ENCODE assay signal across 8 cellular contexts in the genomic region with DNA sequence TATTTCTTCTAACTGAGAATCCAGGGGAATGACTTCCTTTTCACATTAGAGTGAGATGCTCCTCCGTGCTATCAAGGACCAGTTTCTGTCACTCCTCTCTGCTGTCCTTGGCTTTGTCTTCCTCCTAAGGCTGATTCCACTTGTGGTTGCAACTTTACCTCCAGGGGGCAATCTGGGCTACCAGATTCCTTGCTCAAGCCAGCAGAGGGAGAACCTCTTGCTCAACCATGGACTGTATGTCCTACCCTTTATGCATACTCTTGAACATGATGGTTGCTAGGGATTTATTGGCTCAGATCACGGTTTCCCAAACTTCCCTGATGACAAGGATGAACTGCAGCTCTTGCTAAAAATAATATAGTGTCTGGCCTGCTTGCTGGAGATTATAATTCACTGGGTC. TPM values are rescaled to one million over a fixed set of nuclear protein-coding genes. Genes with fewer than 3 reads are reported as not detected.
DNase-seq lines count a peak whose midpoint lies in the region; ATAC-seq and TF ChIP-seq lines count a peak whose summit lies in the region.

No MANE protein-coding gene starts in this region.

- CTCF ChIA-PET in AG04450 (lab: Charles Lee) = interaction anchor here (0.6 to 1.4 kb wide), 6 partner anchors 9 to 1147 kb away, joined by 3 to 8 read pairs (median 4); no protein-coding TSS in a partner anchor
- CTCF ChIA-PET in CD8-positive, alpha-beta T cell (lab: Charles Lee) = interaction anchor here (0.6 kb wide), 1 partner anchor 101 kb away, joined by 3 read pairs; no protein-coding TSS in a partner anchor

- H3K36me3 Mint-ChIP-seq in chondrocyte (ENCODE audit: low read depth) = peaks cover 11% of the 10 kb centered on the region
- H3K36me3 Mint-ChIP-seq in CD8-positive, alpha-beta T cell = peaks cover 61% of the 10 kb centered on the region

- H3K9me3 ChIP-seq in AG04450 (ENCODE audit: control insufficient read depth, insufficient read depth, low read length) (no peaks in the 10 kb centered on the region), mucosa of descending colon (no peaks in the 10 kb centered on the region)
- H3K9me3 ChIP-seq in CD8-positive, alpha-beta T cell (ENCODE audit: low read length) = no peaks in the 10 kb centered on the region

- H3K4me3 Mint-ChIP-seq in chondrocyte (ENCODE audit: unreplicated experiment) = no peak overlapping the region
- H3K4me3 Mint-ChIP-seq in CD8-positive, alpha-beta T cell = no peak overlapping the region

- peaks cover 3% of the 10 kb centered on the region for H3K4me1 Mint-ChIP-seq in chondrocyte (ENCODE audit: low read depth)
- H3K4me1 Mint-ChIP-seq in CD8-positive, alpha-beta T cell (ENCODE audit: low read depth) = peaks cover 20% of the 10 kb centered on the region

- intact Hi-C loops in mucosa of descending colon (cut with DNase I, micrococcal nuclease) = no loop called here
- intact Hi-C loops in CD8-positive, alpha-beta T cell (cut with DNase I, micrococcal nuclease) = no loop called here

- POLR2A ChIA-PET in AG04450 (lab: Yijun Ruan, JAX) = no interaction called here
- POLR2A ChIA-PET in CD8-positive, alpha-beta T cell (lab: Charles Lee) = no interaction called here

- DNase-seq in AG04450 (ENCODE audit: low read depth, low spot score) (no peak), GM13977 (ENCODE audit: low spot score) (no peak), NCI-H510A treated with DMSO at 0.1 percent for 48 hours (lab: John Stamatoyannopoulos, UW) (peak; percentile 4), chondrocyte (ENCODE audit: low spot score) (no peak), mucosa of descending colon (peak in 1 of 3 donors; percentile 43)
- no peak for DNase-seq in effector CD4-positive, alpha-beta T cell
- no peak for DNase-seq in CD8-positive, alpha-beta T cell

- H3K27ac ChIP-seq in AG04450 (ENCODE audit: low read depth, low read length) = no peak overlapping the region
- no peak overlapping the region for H3K27ac ChIP-seq in CD8-positive, alpha-beta T cell (ENCODE audit: low read depth, low read length)

- H3K27me3 Mint-ChIP-seq in chondrocyte (ENCODE audit: low read depth) = no peaks in the 10 kb centered on the region
- no peaks in the 10 kb centered on the region for H3K27me3 Mint-ChIP-seq in CD8-positive, alpha-beta T cell (ENCODE audit: low read depth)

- H3K27ac Mint-ChIP-seq in chondrocyte (ENCODE audit: unreplicated experiment) = no peak overlapping the region
- H3K27ac Mint-ChIP-seq in CD8-positive, alpha-beta T cell = no peak overlapping the region

- H3K4me1 ChIP-seq in mucosa of descending colon (ENCODE audit: low read depth) = no peaks in the 10 kb centered on the region
- H3K4me1 ChIP-seq in CD8-positive, alpha-beta T cell (ENCODE audit: insufficient read depth, low read length) = no peaks in the 10 kb centered on the region

- in situ Hi-C loops in GM13977 (cut with MboI; ENCODE audit: low pct_unique_long_range_greater_than_20kb, low sequenced_read_pairs, unreplicated experiment) = no loop called here

- H3K4me3 ChIP-seq in AG04450 (ENCODE audit: low read depth, low read length) (no peak overlapping the region), mucosa of descending colon (no peak overlapping the region)
- H3K4me3 ChIP-seq in CD8-positive, alpha-beta T cell (ENCODE audit: low read depth, low read length) = no peak overlapping the region

- TF ChIP-seq CTCF in AG04450 (IDR thresholded peaks at IDR 0.05; ENCODE audit: low read depth, low read length) (peak; percentile 76), GM13977 (IDR thresholded peaks at IDR 0.05; ENCODE audit: extremely low read depth, insufficient read depth, missing control alignments) (peak; percentile 22), chondrocyte (IDR thresholded peaks at IDR 0.05) (peak; percentile 76), mucosa of descending colon (IDR thresholded peaks at IDR 0.05) (peak; percentile 35)
- no peak for TF ChIP-seq CTCF in CD8-positive, alpha-beta T cell (IDR thresholded peaks at IDR 0.05)

- H3K9me3 Mint-ChIP-seq in chondrocyte (ENCODE audit: low read depth) = no peaks in the 10 kb centered on the region
- no peaks in the 10 kb centered on the region for H3K9me3 Mint-ChIP-seq in CD8-positive, alpha-beta T cell

- H3K27me3 ChIP-seq in AG04450 (ENCODE audit: control insufficient read depth, insufficient read depth, low read length) = no peaks in the 10 kb centered on the region
- H3K27me3 ChIP-seq in CD8-positive, alpha-beta T cell (ENCODE audit: insufficient read depth, low read length) = no peaks in the 10 kb centered on the region

- no peaks in the 10 kb centered on the region for H3K36me3 ChIP-seq in mucosa of descending colon (ENCODE audit: low read depth)
- H3K36me3 ChIP-seq in CD8-positive, alpha-beta T cell (ENCODE audit: insufficient read depth, low read length) = no peaks in the 10 kb centered on the region

- peak; percentile 78 for ATAC-seq in mucosa of descending colon
- no peak for ATAC-seq in CD8-positive, alpha-beta T cell
- ATAC-seq in GM21717 (IDR thresholded peaks at IDR 0.05; ENCODE audit: unreplicated experiment) = no peak

RNA-seq across cellular contexts. Expression of gene NNT, which starts 24.0 kb away (rescaled TPM):
- polyA plus RNA-seq in AG04450 (2011; rRNA removed) = 55.4 and 64.6 TPM in 2 replicates
- 80.7 and 92.3 TPM in 2 replicates for polyA minus RNA-seq in AG04450 (2011; rRNA and poly(A)+ RNA removed)
- total RNA-seq in chondrocyte = 106 to 120 TPM (median 114 TPM) in 3 replicates
- total RNA-seq in mucosa of descending colon = 100 to 1,000 TPM; 111 to 121 (median 119) TPM
- 10 to 100 TPM; 19.4 to 20.2 TPM for total RNA-seq in CD8-positive, alpha-beta T cell
